Comparison of ENCODE assay signal across 17 cellular contexts in genomic region chr10:76324283-76324682, GRCh38.
DNase-seq lines count a peak whose midpoint lies in the region; ATAC-seq, FAIRE-seq and TF ChIP-seq lines count a peak whose summit lies in the region.
"Had no signal": no experiment of that assay in that cellular context is flagged by ENCODE, and none has a peak within 500 bp of the region (broad histone marks: within the 10 kb centered on the region; RNA-seq: fewer than 3 reads in every experiment).

No MANE protein-coding gene starts in this region.

- peaks cover 3% of the 10 kb centered on the region for H3K4me1 Mint-ChIP-seq in astrocyte (ENCODE audit: low read depth, unreplicated experiment)

- WGBS in right lobe of liver (ENCODE audit: insufficient coverage, low coverage, low lambda C conversion rate, missing lambda C conversion rate), result 18% methylated on average over 6 of the region's 6 CpGs
- WGBS in transverse colon (ENCODE audit: low coverage in 1 of 2), 2 donors, result 42% methylated on average over 1 to 6 of the region's 6 CpGs

- no peaks in the 10 kb centered on the region for H3K36me3 Mint-ChIP-seq in astrocyte (ENCODE audit: low read depth, unreplicated experiment)

- intact Hi-C loops in right lobe of liver (cut with DNase I), result no loop called here
- intact Hi-C loops in transverse colon (cut with DNase I; ENCODE audit: low total_unique reads), result no loop called here

- H3K27ac ChIP-seq in astrocyte (ENCODE audit: low read depth, low read length) (no peak overlapping the region), right lobe of liver (peak overlapping the region in 1 of 3 donors; percentile 25), transverse colon (no peak overlapping the region)
- H3K27ac ChIP-seq: suprapubic skin had no signal

- H3K27me3 Mint-ChIP-seq in astrocyte (ENCODE audit: low read depth, unreplicated experiment), result no peaks in the 10 kb centered on the region

- no peak overlapping the region for H3K9ac ChIP-seq in astrocyte (ENCODE audit: low read length)

- H3K27ac Mint-ChIP-seq in astrocyte (ENCODE audit: unreplicated experiment), result no peak overlapping the region
- H3K27ac Mint-ChIP-seq: activated T-cell treated with anti-CD3 and anti-CD28 coated beads, Interleukin-2, amount 50 U/mL, for 72 hours had no signal

- H3K79me2 ChIP-seq in astrocyte (ENCODE audit: insufficient read depth, low read length), result no peaks in the 10 kb centered on the region

- TF ChIP-seq POLR2A in right lobe of liver (IDR thresholded peaks at IDR 0.05), result no peak
- no peak for TF ChIP-seq POLR2A in transverse colon (IDR thresholded peaks at IDR 0.05)

- no peaks in the 10 kb centered on the region for H3K27me3 ChIP-seq in astrocyte (ENCODE audit: insufficient read depth, low read length)
- H3K27me3 ChIP-seq in right lobe of liver, result no peaks in the 10 kb centered on the region
- H3K27me3 ChIP-seq in transverse colon, result no peaks in the 10 kb centered on the region
- H3K27me3 ChIP-seq: suprapubic skin had no signal

- no peak for FAIRE-seq in astrocyte (lab: Jason Lieb, UNC)
- FAIRE-seq: A204.1, D721Med, endometrium had no signal

- in situ Hi-C loops in transverse colon (cut with MboI; ENCODE audit: low pct_ligation_motif_present in 1 of 4, low pct_unique_long_range_greater_than_20kb in 1 of 4, low sequenced_read_pairs in 3 of 4), result loop anchor here in 1 of 4 donors (25.0 kb wide), 1 partner anchor 937 kb away; no protein-coding TSS in a partner anchor

- H2AFZ ChIP-seq in astrocyte (ENCODE audit: low read depth, low read length), result peak overlapping the region; percentile 28

- no peak overlapping the region for H3K4me2 ChIP-seq in astrocyte (ENCODE audit: low read length)

- TF ChIP-seq EP300 in transverse colon (IDR thresholded peaks at IDR 0.05; ENCODE audit: low read depth), result no peak

- H3K9me3 ChIP-seq in astrocyte (ENCODE audit: insufficient read depth, low read depth, low read length), result no peaks in the 10 kb centered on the region
- no peaks in the 10 kb centered on the region for H3K9me3 ChIP-seq in right lobe of liver
- no peaks in the 10 kb centered on the region for H3K9me3 ChIP-seq in transverse colon
- H3K9me3 ChIP-seq: HAP-1, suprapubic skin had no signal

- TF ChIP-seq CTCF in astrocyte (IDR thresholded peaks at IDR 0.05; ENCODE audit: insufficient read depth, low read depth, low read length) (no peak), right lobe of liver (IDR thresholded peaks at IDR 0.05) (no peak), transverse colon (IDR thresholded peaks at IDR 0.05) (no peak)

- H3K4me3 ChIP-seq in astrocyte (ENCODE audit: insufficient read depth, low read depth, low read length) (no peak overlapping the region), right lobe of liver (no peak overlapping the region), transverse colon (no peak overlapping the region)
- H3K4me3 ChIP-seq: HAP-1, suprapubic skin had no signal

- H3K9me3 Mint-ChIP-seq in astrocyte (ENCODE audit: unreplicated experiment), result no peaks in the 10 kb centered on the region
- H3K9me3 Mint-ChIP-seq: activated T-cell treated with anti-CD3 and anti-CD28 coated beads, Interleukin-2, amount 50 U/mL, for 72 hours had no signal

- no peak overlapping the region for H3K4me3 Mint-ChIP-seq in astrocyte (ENCODE audit: unreplicated experiment)
- H3K4me3 Mint-ChIP-seq: activated T-cell treated with anti-CD3 and anti-CD28 coated beads, Interleukin-2, amount 50 U/mL, for 72 hours had no signal

- ATAC-seq in right lobe of liver (peak; percentile 97 to 98 (median 98)), GM21526 (IDR thresholded peaks at IDR 0.05; ENCODE audit: low FRiP score, unreplicated experiment) (no peak), GM21825 (IDR thresholded peaks at IDR 0.05; ENCODE audit: unreplicated experiment) (no peak)
- ATAC-seq: activated T-cell treated with anti-CD3 and anti-CD28 coated beads, Interleukin-2, amount 50 U/mL, for 72 hours; SK-N-SH treated with all-trans-retinoic acid at 6 μM for 48 hours had no signal

- H3K4me1 ChIP-seq in astrocyte (ENCODE audit: insufficient read depth, low read length) (no peaks in the 10 kb centered on the region), right lobe of liver (peaks cover 0 to 19% (median 0%) of the 10 kb centered on the region in 4 donors), transverse colon (peaks cover 0 to 13% (median 9%) of the 10 kb centered on the region in 4 donors)
- H3K4me1 ChIP-seq: HAP-1 had no signal

- DNase-seq in NCI-H187 treated with DMSO at 0.1 percent for 48 hours (lab: John Stamatoyannopoulos, UW) (peak; percentile 2), NCI-H187 (lab: John Stamatoyannopoulos, UW) (no peak), astrocyte (ENCODE audit: low read depth) (no peak), right lobe of liver (peak; percentile 60 to 87 (median 85)), transverse colon (peak; percentile 69), OCI-M1 (lab: John Stamatoyannopoulos, UW) (no peak)
- DNase-seq: activated T-cell treated with anti-CD3 and anti-CD28 coated beads, Interleukin-2, amount 50 U/mL, for 72 hours; KBM-7; retina had no signal

- H3K36me3 ChIP-seq in astrocyte (ENCODE audit: insufficient read depth, low read length) (no peaks in the 10 kb centered on the region), right lobe of liver (no peaks in the 10 kb centered on the region), transverse colon (no peaks in the 10 kb centered on the region)
- H3K36me3 ChIP-seq: HAP-1, suprapubic skin had no signal

- no peaks in the 10 kb centered on the region for H4K20me1 ChIP-seq in astrocyte (ENCODE audit: insufficient read depth, low read length)

Comparison
In these comparisons a context has a peak if more than half of its experiments do, and no peak if none do; other contexts are left out.
1. DNase-seq: peak in NCI-H187 treated with DMSO at 0.1 percent for 48 hours (single experiment), right lobe of liver (3 of 3) and transverse colon (single experiment); none in NCI-H187 (0 of 2), astrocyte (single experiment) and OCI-M1 (single experiment).
2. ATAC-seq: peak in right lobe of liver (4 of 4); none in GM21526 (single experiment) and GM21825 (single experiment).